12 cellular contexts compared by ENCODE assay signal in genomic region chr14:34710744-34711143, GRCh38. TPM values are rescaled to one million over a fixed set of nuclear protein-coding genes. Genes with fewer than 3 reads are reported as not detected.
DNase-seq lines count a peak whose midpoint lies in the region; ATAC-seq and TF ChIP-seq lines count a peak whose summit lies in the region.
"Had no signal": no experiment of that assay in that cellular context is flagged by ENCODE, and none has a peak within 500 bp of the region (broad histone marks: within the 10 kb centered on the region; RNA-seq: fewer than 3 reads in every experiment).

No MANE protein-coding gene starts in this region.

- H2BK5ac ChIP-seq in mesenchymal stem cell (ENCODE audit: low read depth, low read length, poor library complexity, severe bottlenecking): no peak overlapping the region

- H3K4me3 Mint-ChIP-seq in activated CD4-positive, alpha-beta memory T cell treated with anti-CD3 and anti-CD28 coated beads, Interleukin-2, amount 10 ng/mL, durations not matched to agents 7 days and 5 days: no peak overlapping the region

- no peaks in the 10 kb centered on the region for H3K9me3 Mint-ChIP-seq in activated CD4-positive, alpha-beta memory T cell treated with anti-CD3 and anti-CD28 coated beads, Interleukin-2, amount 10 ng/mL, durations not matched to agents 7 days and 5 days

- no peak overlapping the region for H4K91ac ChIP-seq in mesenchymal stem cell (ENCODE audit: low read length)

- H3K27ac Mint-ChIP-seq in activated CD4-positive, alpha-beta memory T cell treated with anti-CD3 and anti-CD28 coated beads, Interleukin-2, amount 10 ng/mL, durations not matched to agents 7 days and 5 days: no peak overlapping the region

- peaks cover 2% of the 10 kb centered on the region for H3K79me1 ChIP-seq in mesenchymal stem cell (replicated peaks; ENCODE audit: low read length, poor library complexity, severe bottlenecking)

- H3K14ac ChIP-seq in mesenchymal stem cell (ENCODE audit: low read length in 2 of 2): no peak overlapping the region

- 33% methylated on average over 2 of the region's 2 CpGs for WGBS in mesenchymal stem cell
- 52 to 63% methylated on average over 2 of the region's 2 CpGs for WGBS in transverse colon (ENCODE audit: low coverage in 1 of 2), 2 donors

- no peak for TF ChIP-seq EP300 in transverse colon (IDR thresholded peaks at IDR 0.05; ENCODE audit: low read depth)

- no peak overlapping the region for H2BK120ac ChIP-seq in mesenchymal stem cell (ENCODE audit: low read depth, low read length)

- H3K9me3 ChIP-seq in cardiac muscle cell (ENCODE audit: low read depth): no peaks in the 10 kb centered on the region
- no peaks in the 10 kb centered on the region for H3K9me3 ChIP-seq in mesenchymal stem cell (ENCODE audit: control insufficient read depth, low read length)
- H3K9me3 ChIP-seq in transverse colon: no peaks in the 10 kb centered on the region

- H3K18ac ChIP-seq in mesenchymal stem cell (ENCODE audit: low read depth in 1 of 2, low read length in 2 of 2): no peak overlapping the region

- H3K9ac ChIP-seq in mesenchymal stem cell (ENCODE audit: low read length): peak overlapping the region; percentile 98

- H3K23ac ChIP-seq in mesenchymal stem cell (ENCODE audit: low read length in 2 of 2): no peak overlapping the region

- H3K4me1 Mint-ChIP-seq in activated CD4-positive, alpha-beta memory T cell treated with anti-CD3 and anti-CD28 coated beads, Interleukin-2, amount 10 ng/mL, durations not matched to agents 7 days and 5 days: peaks cover 28% of the 10 kb centered on the region

- H3K4me3 ChIP-seq in cardiac muscle cell: no peak overlapping the region
- no peak overlapping the region for H3K4me3 ChIP-seq in astrocyte of the spinal cord (ENCODE audit: low read depth, low read length)
- H3K4me3 ChIP-seq in mesenchymal stem cell (ENCODE audit: insufficient read depth in 1 of 2, low read depth in 1 of 2, low read length in 2 of 2): peak overlapping the region in 1 of 2 experiments; percentile 88
- H3K4me3 ChIP-seq in transverse colon: peak overlapping the region in 1 of 4 donors; percentile 11

- H4K8ac ChIP-seq in mesenchymal stem cell (ENCODE audit: low read length): no peak overlapping the region

- in situ Hi-C loops in astrocyte of the spinal cord (cut with HindIII; ENCODE audit: low sequenced_read_pairs): no loop called here
- in situ Hi-C loops in transverse colon (cut with MboI; ENCODE audit: low pct_ligation_motif_present in 1 of 4, low pct_unique_long_range_greater_than_20kb in 1 of 4, low sequenced_read_pairs in 3 of 4): loop anchor here in 1 of 4 donors (25.0 kb wide), 1 partner anchor 702 kb away; the partner anchor contains the start of gene NFKBIA

- H3K27me3 ChIP-seq in cardiac muscle cell (no peaks in the 10 kb centered on the region), mesenchymal stem cell (ENCODE audit: control insufficient read depth in 1 of 2, insufficient read depth in 1 of 2, low read length in 2 of 2) (no peaks in the 10 kb centered on the region), transverse colon (no peaks in the 10 kb centered on the region)

- H2AK5ac ChIP-seq in mesenchymal stem cell (ENCODE audit: low read length, severe bottlenecking): no peak overlapping the region

- DNase-seq in cardiac muscle cell (ENCODE audit: low read depth in 1 of 2, low spot score in 1 of 2) (peak in 1 of 2 donors; percentile 53), Right ventricle myocardium superior (no peak), astrocyte of the spinal cord (ENCODE audit: low read depth, low spot score) (peak; percentile 16), mesenchymal stem cell (peak; percentile 34), transverse colon (no peak), COLO829 (ENCODE audit: low spot score) (no peak)
- DNase-seq in activated CD4-positive, alpha-beta memory T cell treated with anti-CD3 and anti-CD28 coated beads, Interleukin-2, amount 10 ng/mL, durations not matched to agents 7 days and 5 days: no peak
- DNase-seq: ACHN; activated CD4-positive, alpha-beta T cell treated with anti-CD3 and anti-CD28 coated beads for 48 hours; activated naive CD4-positive, alpha-beta T cell; effector CD4-positive, alpha-beta T cell had no signal

- TF ChIP-seq POLR2A in transverse colon (IDR thresholded peaks at IDR 0.05): no peak

- H3K4me1 ChIP-seq in cardiac muscle cell (ENCODE audit: low read depth): peaks cover 36% of the 10 kb centered on the region
- H3K4me1 ChIP-seq in mesenchymal stem cell (ENCODE audit: control insufficient read depth, insufficient read depth, low read depth, low read length): no peaks in the 10 kb centered on the region
- H3K4me1 ChIP-seq in transverse colon: peaks cover 6 to 49% (median 16%) of the 10 kb centered on the region in 4 donors

- H3K4ac ChIP-seq in mesenchymal stem cell (ENCODE audit: low read depth in 1 of 2, low read length in 2 of 2): no peak overlapping the region

- no peaks in the 10 kb centered on the region for H3K27me3 Mint-ChIP-seq in activated CD4-positive, alpha-beta memory T cell treated with anti-CD3 and anti-CD28 coated beads, Interleukin-2, amount 10 ng/mL, durations not matched to agents 7 days and 5 days

- CTCF ChIA-PET in activated CD4-positive, alpha-beta memory T cell treated with anti-CD3 and anti-CD28 coated beads, Interleukin-2, amount 10 ng/mL, durations not matched to agents 7 days and 5 days (lab: Charles Lee): interaction anchor here (2.0 to 6.8 kb wide), 2 partner anchors 12 to 38 kb away, joined by 9 to 37 read pairs; no protein-coding TSS in a partner anchor

- no peak overlapping the region for H2BK12ac ChIP-seq in mesenchymal stem cell (ENCODE audit: low read length in 2 of 2)

- intact Hi-C loops in Right ventricle myocardium superior (cut with DNase I) (no loop called here), transverse colon (cut with DNase I; ENCODE audit: low total_unique reads) (no loop called here)

- no peak overlapping the region for H2AFZ ChIP-seq in mesenchymal stem cell (ENCODE audit: low read depth, low read length)

- ATAC-seq in Right ventricle myocardium superior (ENCODE audit: poor library complexity) (no peak), GM18511 (IDR thresholded peaks at IDR 0.05; ENCODE audit: unreplicated experiment) (no peak)

- H2BK15ac ChIP-seq in mesenchymal stem cell (ENCODE audit: low read depth, poor library complexity, severe bottlenecking): no peak overlapping the region

- H3K4me2 ChIP-seq in mesenchymal stem cell (ENCODE audit: low read length, poor library complexity, severe bottlenecking): no peak overlapping the region

- POLR2A ChIA-PET in activated CD4-positive, alpha-beta memory T cell treated with anti-CD3 and anti-CD28 coated beads, Interleukin-2, amount 10 ng/mL, durations not matched to agents 7 days and 5 days (lab: Charles Lee): interaction anchor here (1.0 kb wide), 1 partner anchor 45 kb away, joined by 3 read pairs; no protein-coding TSS in a partner anchor

- peak overlapping the region; percentile 77 for H3K27ac ChIP-seq in cardiac muscle cell
- peak overlapping the region; percentile 74 for H3K27ac ChIP-seq in mesenchymal stem cell (ENCODE audit: low read length, poor library complexity, severe bottlenecking)
- peak overlapping the region; percentile 31 to 97 (median 94) for H3K27ac ChIP-seq in transverse colon

- peaks cover 25% of the 10 kb centered on the region for H3K36me3 Mint-ChIP-seq in activated CD4-positive, alpha-beta memory T cell treated with anti-CD3 and anti-CD28 coated beads, Interleukin-2, amount 10 ng/mL, durations not matched to agents 7 days and 5 days (ENCODE audit: low read depth)

- H3K36me3 ChIP-seq in cardiac muscle cell (peaks cover 9% of the 10 kb centered on the region), mesenchymal stem cell (ENCODE audit: control insufficient read depth in 1 of 2, insufficient read depth in 2 of 2, low read depth in 1 of 2, low read length in 2 of 2) (peaks cover 3 to 28% of the 10 kb centered on the region in 2 experiments), transverse colon (no peaks in the 10 kb centered on the region)

- TF ChIP-seq CTCF in cardiac muscle cell (IDR thresholded peaks at IDR 0.05; ENCODE audit: low read depth, low read length) (no peak), astrocyte of the spinal cord (IDR thresholded peaks at IDR 0.05; ENCODE audit: low read depth, low read length) (no peak), transverse colon (IDR thresholded peaks at IDR 0.05) (no peak)

RNA-seq across cellular contexts. Expression of gene CFL2, which starts 3.6 kb away (rescaled TPM):
- total RNA-seq in cardiac muscle cell (37.5 and 73.1 TPM in 2 replicates), Right ventricle myocardium superior (363 TPM), transverse colon (100 to 1,000 TPM in 1 of 4 donors, 10 to 100 TPM in 3; 30.4 to 108 (median 44.9) TPM)
- 143 and 186 TPM in 2 replicates for polyA plus RNA-seq in cardiac muscle cell
- polyA plus RNA-seq in mesenchymal stem cell (2013, experiment 1 of 2): 111 TPM
- polyA plus RNA-seq in mesenchymal stem cell (2013, experiment 2 of 2): 121 TPM
- total RNA-seq in activated CD4-positive, alpha-beta memory T cell treated with anti-CD3 and anti-CD28 coated beads, Interleukin-2, amount 10 ng/mL, durations not matched to agents 7 days and 5 days: 1 to 10 TPM; 7.7 to 9.0 TPM

Comparison
In these comparisons a context has a peak if more than half of its experiments do, and no peak if none do; other contexts are left out.
1. DNase-seq: peak in astrocyte of the spinal cord (single experiment) and mesenchymal stem cell (single experiment); none in Right ventricle myocardium superior (single experiment), transverse colon (single experiment), activated CD4-positive, alpha-beta memory T cell treated with anti-CD3 and anti-CD28 coated beads, Interleukin-2, amount 10 ng/mL, durations not matched to agents 7 days and 5 days (single experiment) and COLO829 (single experiment).
2. Peak in every context shown above with its lines, with median percentiles within 50 percentile points of each other: H3K27ac ChIP-seq.